8 cellular contexts compared by ENCODE assay signal in the genomic region with DNA sequence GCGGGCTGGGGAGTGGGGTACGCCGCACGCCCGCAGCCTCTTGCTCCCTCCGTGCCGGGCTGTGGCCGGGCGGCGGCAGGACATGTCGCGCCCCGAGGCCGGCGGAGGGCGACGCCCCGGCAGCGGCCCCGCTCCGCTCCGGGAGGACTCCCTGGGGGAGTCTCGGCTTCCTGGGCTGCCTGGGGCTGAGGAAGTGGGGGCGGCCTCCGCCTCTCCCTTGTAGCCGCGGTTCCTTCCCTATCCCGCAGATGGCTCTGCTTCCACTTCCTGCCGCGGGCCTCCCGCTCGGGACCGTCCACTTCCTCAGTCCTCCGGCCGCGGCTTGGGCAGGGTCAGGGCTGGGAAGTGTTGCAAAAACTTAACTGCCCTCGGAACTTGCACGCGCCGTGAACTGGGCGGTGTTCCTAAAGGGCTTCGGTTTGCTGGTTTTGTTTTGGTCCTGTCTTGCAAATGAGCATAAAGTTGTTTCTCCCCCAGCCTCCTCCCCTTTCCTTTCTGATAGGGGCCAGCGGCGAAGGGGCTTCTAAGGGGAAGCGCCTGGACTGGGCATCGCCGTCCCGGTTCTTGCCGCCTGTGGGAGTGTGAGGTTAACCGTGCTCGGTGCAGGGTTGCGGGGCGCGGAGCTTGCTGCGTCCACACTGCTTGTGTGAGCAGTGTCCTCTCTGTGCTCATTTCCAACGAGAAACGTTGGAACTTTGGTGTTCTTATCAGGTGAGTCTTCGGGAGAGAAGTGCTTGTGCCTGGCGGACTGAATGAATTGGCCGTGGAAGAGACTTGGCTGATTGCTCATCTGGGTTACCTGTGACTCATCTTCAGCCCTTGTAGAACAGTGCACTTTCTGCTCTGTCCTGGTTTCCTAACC. TPM values are rescaled to one million over a fixed set of nuclear protein-coding genes. Genes with fewer than 3 reads are reported as not detected.
A peak's percentile ranks its signal among the peaks of the same experiment; 100 is the strongest.
DNase-seq lines count a peak whose midpoint lies in the region; ATAC-seq and TF ChIP-seq lines count a peak whose summit lies in the region.

No MANE protein-coding gene starts in this region.

- peak overlapping the region; percentile 91 for H3K4me2 ChIP-seq in mammary epithelial cell (ENCODE audit: insufficient read depth, low read depth, low read length)

- DNase-seq in NCI-H2196 (lab: John Stamatoyannopoulos, UW; ENCODE audit: unreplicated experiment) (peak; percentile 55), NCI-H2196 treated with DMSO at 0.1 percent for 48 hours (lab: John Stamatoyannopoulos, UW; ENCODE audit: unreplicated experiment) (no peak), HuH-7.5 (ENCODE audit: low spot score) (peak; percentile 71), T-helper 2 cell (peak; percentile 1 to 52 (median 24)), mammary epithelial cell (peak; percentile 87), sciatic nerve (ENCODE audit: low spot score) (peak; percentile 90)

- H4K20me1 ChIP-seq in mammary epithelial cell (ENCODE audit: insufficient read depth, low read length): no peaks in the 10 kb centered on the region

- peaks cover 53% of the 10 kb centered on the region for H3K79me2 ChIP-seq in mammary epithelial cell (ENCODE audit: insufficient read depth, low read length)

- H3K27ac ChIP-seq in mammary epithelial cell (ENCODE audit: insufficient read depth, low read depth, low read length): peak overlapping the region; percentile 74

- no peaks in the 10 kb centered on the region for H3K27me3 ChIP-seq in mammary epithelial cell (ENCODE audit: insufficient read depth, low read length)

- in situ Hi-C loops in mammary epithelial cell (cut with MboI; ENCODE audit: low sequenced_read_pairs in 2 of 2): no loop called here

- peak overlapping the region; percentile 81 for H2AFZ ChIP-seq in mammary epithelial cell (ENCODE audit: low read depth, low read length)

- TF ChIP-seq CTCF in mammary epithelial cell (conservative IDR thresholded peaks at IDR 0.05 in 1 of 2, IDR thresholded peaks at IDR 0.05 in 1 of 2; ENCODE audit: extremely low read depth in 1 of 2, insufficient read depth in 1 of 2, low read depth in 1 of 2, low read length in 2 of 2): peak in 1 of 2 donors; percentile 51

- WGBS in mammary epithelial cell (ENCODE audit: low coverage, missing lambda C conversion rate): 1% methylated on average over 20 of the region's 60 CpGs

- intact Hi-C loops in mammary epithelial cell (cut with micrococcal nuclease) (loop anchor here (1.0 kb wide), 2 partner anchors 34 to 60 kb away; no protein-coding TSS in a partner anchor), sciatic nerve (cut with DNase I) (no loop called here)

- H3K36me3 ChIP-seq in mammary epithelial cell (ENCODE audit: insufficient read depth, low read length): no peaks in the 10 kb centered on the region

- dilution Hi-C loops in mammary epithelial cell (cut with HindIII; ENCODE audit: low sequenced_read_pairs): no loop called here

- H3K4me3 ChIP-seq in mammary epithelial cell (replicated peaks in 1 of 3; ENCODE audit: insufficient read depth in 1 of 3, low read depth in 2 of 3, low read length in 3 of 3): peak overlapping the region; percentile 67 to 79 (median 69)
- H3K4me3 ChIP-seq in iPS-18c (ENCODE audit: insufficient read depth, low read depth, low read length): peak overlapping the region; percentile 92

- H3K4me1 ChIP-seq in mammary epithelial cell (ENCODE audit: insufficient read depth, low read length): peaks cover 14% of the 10 kb centered on the region

- TSS peak; percentile 54 for BruUV-seq in mammary epithelial cell (replicated peaks; lab: Mats Ljungman, UMichigan)

- H3K9me3 ChIP-seq in mammary epithelial cell (replicated peaks; ENCODE audit: insufficient read depth, low read length) (no peaks in the 10 kb centered on the region), iPS-18c (ENCODE audit: control insufficient read depth, insufficient read depth, low read length) (peaks cover under 1% of the 10 kb centered on the region)

- H3K9ac ChIP-seq in mammary epithelial cell (ENCODE audit: insufficient read depth, low read length): peak overlapping the region; percentile 78

- peak; percentile 40 for ATAC-seq in GM21723 (IDR thresholded peaks at IDR 0.05; ENCODE audit: unreplicated experiment)
- peak; percentile 78 for ATAC-seq in sciatic nerve

- CTCF ChIA-PET in mammary epithelial cell (lab: Charles Lee; ENCODE audit: low non-redundant PET): no interaction called here

RNA-seq across cellular contexts. Expression of gene RALB, which starts 0.6 kb away (rescaled TPM):
- total RNA-seq in mammary epithelial cell: 10 to 100 TPM; 34.0 to 49.8 TPM
- 52.5 TPM for polyA plus RNA-seq in mammary epithelial cell
- polyA minus RNA-seq in mammary epithelial cell: 11.8 TPM
- total RNA-seq in sciatic nerve: 52.8 TPM

RNA-seq across cellular contexts. Expression of gene TMEM185B, which starts 30.1 kb away (rescaled TPM):
- total RNA-seq in mammary epithelial cell: 10 to 100 TPM; 30.2 to 45.7 TPM
- 29.3 TPM for polyA plus RNA-seq in mammary epithelial cell
- 32.7 TPM for polyA minus RNA-seq in mammary epithelial cell
- 19.9 TPM for total RNA-seq in sciatic nerve
